In genomic region chr12:103640831-103641230, GRCh38 we compare ENCODE assay signal across 19 cellular contexts. TPM values are rescaled to one million over a fixed set of nuclear protein-coding genes. Genes with fewer than 3 reads are reported as not detected.
DNase-seq lines count a peak whose midpoint lies in the region; ATAC-seq, FAIRE-seq and TF ChIP-seq lines count a peak whose summit lies in the region.
"Had no signal": no experiment of that assay in that cellular context is flagged by ENCODE, and none has a peak within 500 bp of the region (broad histone marks: within the 10 kb centered on the region; RNA-seq: fewer than 3 reads in every experiment).

No MANE protein-coding gene starts in this region.

- in situ Hi-C loops in HAP-1 (cut with MboI; ENCODE audit: low sequenced_read_pairs): no loop called here

- ATAC-seq in GM18867 (IDR thresholded peaks at IDR 0.05; ENCODE audit: unreplicated experiment) (peak; percentile 89), GM21423 (IDR thresholded peaks at IDR 0.05; ENCODE audit: unreplicated experiment) (peak; percentile 55), HG03025 (IDR thresholded peaks at IDR 0.05; ENCODE audit: low FRiP score, unreplicated experiment) (peak; percentile 63)
- ATAC-seq: GM23338 had no signal

- no peak overlapping the region for H3K9ac ChIP-seq in keratinocyte (ENCODE audit: control insufficient read depth, extremely low read depth, insufficient read depth, low read length)

- H3K36me3 ChIP-seq in keratinocyte (ENCODE audit: control insufficient read depth in 2 of 2, extremely low read depth in 1 of 2, insufficient read depth in 2 of 2, low read length in 2 of 2): no peaks in the 10 kb centered on the region
- H3K36me3 ChIP-seq in HAP-1 (replicated peaks): no peaks in the 10 kb centered on the region

- H3K4me2 ChIP-seq in keratinocyte (ENCODE audit: control insufficient read depth, extremely low read depth, insufficient read depth, low read depth, low read length): no peak overlapping the region
- H3K4me2 ChIP-seq: GM23338, PC-9 had no signal

- no peaks in the 10 kb centered on the region for H3K9me1 ChIP-seq in keratinocyte (ENCODE audit: control insufficient read depth, extremely low read depth, insufficient read depth, low read length)

- H3K27me3 ChIP-seq in keratinocyte (ENCODE audit: control insufficient read depth, extremely low read depth, insufficient read depth, low read length) (no peaks in the 10 kb centered on the region), HAP-1 (ENCODE audit: low read depth) (no peaks in the 10 kb centered on the region)

- H3K79me2 ChIP-seq in keratinocyte (ENCODE audit: control insufficient read depth, insufficient read depth, low read length): no peaks in the 10 kb centered on the region

- H4K20me1 ChIP-seq in keratinocyte (ENCODE audit: control insufficient read depth, extremely low read depth, insufficient read depth, low read length): no peaks in the 10 kb centered on the region

- peak; percentile 48 for FAIRE-seq in keratinocyte (lab: Jason Lieb, UNC)
- FAIRE-seq: GM19239 had no signal

- no peak overlapping the region for H3K27ac ChIP-seq in keratinocyte (ENCODE audit: control insufficient read depth, insufficient read depth, low read length)
- H3K27ac ChIP-seq: PC-9 had no signal

- DNase-seq in keratinocyte (ENCODE audit: low read depth, low spot score): no peak
- no peak for DNase-seq in GOT3 (lab: John Stamatoyannopoulos, UW)
- DNase-seq in dermis blood vessel endothelial cell: no peak
- no peak for DNase-seq in HAP-1 (ENCODE audit: low spot score in 2 of 2)
- DNase-seq: ACHN, AML-193, NCI-H146, NCI-H2081, NCI-H510A, NCI-H774, PC-9 had no signal

- H3K4me3 ChIP-seq in keratinocyte (ENCODE audit: control insufficient read depth in 2 of 3, extremely low read depth in 1 of 3, insufficient read depth in 2 of 3, low read depth in 1 of 3, low read length in 3 of 3) (no peak overlapping the region), HAP-1 (no peak overlapping the region)
- H3K4me3 ChIP-seq: GM23338, PC-9 had no signal

- no peak overlapping the region for H2AFZ ChIP-seq in keratinocyte (ENCODE audit: control insufficient read depth, low read length)
- H2AFZ ChIP-seq: GM23338, PC-9 had no signal

- no peak for TF ChIP-seq CTCF in keratinocyte (optimal IDR thresholded peaks at IDR 0.05 in 1 of 3, IDR thresholded peaks at IDR 0.05 in 1 of 3, conservative IDR thresholded peaks at IDR 0.05 in 1 of 3; ENCODE audit: extremely low read depth in 1 of 3, insufficient read depth in 2 of 3, low read length in 3 of 3)

- no peaks in the 10 kb centered on the region for H3K4me1 ChIP-seq in keratinocyte (ENCODE audit: control insufficient read depth, extremely low read depth, insufficient read depth, low read length)
- no peaks in the 10 kb centered on the region for H3K4me1 ChIP-seq in HAP-1

- dilution Hi-C loops in keratinocyte (cut with MboI; ENCODE audit: extremely low pct_ligation_motif_present, low sequenced_read_pairs): no loop called here

- H3K9me3 ChIP-seq in keratinocyte (ENCODE audit: control insufficient read depth, low read depth, low read length) (no peaks in the 10 kb centered on the region), HAP-1 (no peaks in the 10 kb centered on the region)

RNA-seq across cellular contexts. Expression of gene STAB2, which starts 53.8 kb away (rescaled TPM):
- not detected in 3 replicates for polyA plus RNA-seq in keratinocyte
- polyA plus RNA-seq in keratinocyte (2011; ENCODE audit: low read depth): not detected
- polyA plus RNA-seq in keratinocyte (2011; cell fraction: cytosol; rRNA removed): 0.01 TPM in 1 of 2 replicates, not detected in the other
- polyA plus RNA-seq in keratinocyte (2011; cell fraction: nucleus; rRNA removed): not detected in 2 replicates
- 0.03 and 0.58 TPM in 2 replicates for polyA plus RNA-seq in keratinocyte (2012; ENCODE audit: low replicate concordance)
- 0.03 TPM in 1 of 3 replicates, not detected in the others for polyA minus RNA-seq in keratinocyte
- not detected for polyA minus RNA-seq in keratinocyte (2011; cell fraction: cytosol; rRNA and poly(A)+ RNA removed)
- polyA minus RNA-seq in keratinocyte (2011; cell fraction: nucleus; rRNA and poly(A)+ RNA removed): not detected in 2 replicates
- total RNA-seq in dermis blood vessel endothelial cell: 3.7 and 4.6 TPM in 2 replicates
- total RNA-seq: Daoy, PC-9, SK-MEL-5 had no signal
- polyA plus RNA-seq: CD14-positive monocyte, GM23338 had no signal
